ENCODE assay signal across 1 cellular context in genomic region chr17:17206149-17206912, GRCh38.
TF ChIP-seq lines count a peak whose summit lies in the region.

A gene with protein sequence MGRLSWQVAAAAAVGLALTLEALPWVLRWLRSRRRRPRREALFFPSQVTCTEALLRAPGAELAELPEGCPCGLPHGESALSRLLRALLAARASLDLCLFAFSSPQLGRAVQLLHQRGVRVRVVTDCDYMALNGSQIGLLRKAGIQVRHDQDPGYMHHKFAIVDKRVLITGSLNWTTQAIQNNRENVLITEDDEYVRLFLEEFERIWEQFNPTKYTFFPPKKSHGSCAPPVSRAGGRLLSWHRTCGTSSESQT (minus strand): TSS chr17:17206333. CDS start chr17:17206286, 47 bp downstream.

TF ChIP-seq in SK-N-SH, 30 proteins besides CTCF, POLR2A, EP300 and RAD21 (continued from another document):
- TF ChIP-seq MAX (IDR thresholded peaks at IDR 0.05; ENCODE audit: low read depth) (peak; percentile 96), REST (IDR thresholded peaks at IDR 0.05; ENCODE audit: low read depth, low read length) (no peak), TCF12 (IDR thresholded peaks at IDR 0.05) (no peak), TAF1 (IDR thresholded peaks at IDR 0.05; ENCODE audit: borderline replicate concordance, low read depth, low read length) (no peak), ELF1 (IDR thresholded peaks at IDR 0.05) (no peak), SIN3A (IDR thresholded peaks at IDR 0.05; ENCODE audit: borderline replicate concordance, low read depth, low read length) (no peak), RXRA (IDR thresholded peaks at IDR 0.05; ENCODE audit: borderline replicate concordance, low read depth) (no peak), MEF2A (IDR thresholded peaks at IDR 0.05; ENCODE audit: borderline replicate concordance, low read depth) (no peak), GABPA (IDR thresholded peaks at IDR 0.05; ENCODE audit: low read depth) (no peak), CHD2 (IDR thresholded peaks at IDR 0.05; ENCODE audit: low read length, partially characterized antibody) (peak; percentile 40), FOXM1 (IDR thresholded peaks at IDR 0.05; ENCODE audit: low read depth) (no peak), POLR2AphosphoS5 (IDR thresholded peaks at IDR 0.05; ENCODE audit: low read depth, low read length) (no peak), NFIC (IDR thresholded peaks at IDR 0.05; ENCODE audit: borderline replicate concordance) (peak; percentile 88), EZH2phosphoT487 (IDR thresholded peaks at IDR 0.05; ENCODE audit: borderline replicate concordance, low read depth) (no peak), FOXJ3 (CRISPR knock-in tag; IDR thresholded peaks at IDR 0.05) (no peak), RFX5 (IDR thresholded peaks at IDR 0.05; ENCODE audit: low read length) (no peak), NRF1 (IDR thresholded peaks at IDR 0.05; ENCODE audit: low read depth, low read length) (peak; percentile 53; the same call in 1 of the 2 replicates), USF1 (IDR thresholded peaks at IDR 0.05; ENCODE audit: borderline replicate concordance, low read depth) (peak; percentile 91)
- TF ChIP-seq, protein P1, sequence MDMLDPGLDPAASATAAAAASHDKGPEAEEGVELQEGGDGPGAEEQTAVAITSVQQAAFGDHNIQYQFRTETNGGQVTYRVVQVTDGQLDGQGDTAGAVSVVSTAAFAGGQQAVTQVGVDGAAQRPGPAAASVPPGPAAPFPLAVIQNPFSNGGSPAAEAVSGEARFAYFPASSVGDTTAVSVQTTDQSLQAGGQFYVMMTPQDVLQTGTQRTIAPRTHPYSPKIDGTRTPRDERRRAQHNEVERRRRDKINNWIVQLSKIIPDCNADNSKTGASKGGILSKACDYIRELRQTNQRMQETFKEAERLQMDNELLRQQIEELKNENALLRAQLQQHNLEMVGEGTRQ (IDR thresholded peaks at IDR 0.05; ENCODE audit: borderline replicate concordance, low read depth, low read length), result peak; percentile 75
